In the genomic region with DNA sequence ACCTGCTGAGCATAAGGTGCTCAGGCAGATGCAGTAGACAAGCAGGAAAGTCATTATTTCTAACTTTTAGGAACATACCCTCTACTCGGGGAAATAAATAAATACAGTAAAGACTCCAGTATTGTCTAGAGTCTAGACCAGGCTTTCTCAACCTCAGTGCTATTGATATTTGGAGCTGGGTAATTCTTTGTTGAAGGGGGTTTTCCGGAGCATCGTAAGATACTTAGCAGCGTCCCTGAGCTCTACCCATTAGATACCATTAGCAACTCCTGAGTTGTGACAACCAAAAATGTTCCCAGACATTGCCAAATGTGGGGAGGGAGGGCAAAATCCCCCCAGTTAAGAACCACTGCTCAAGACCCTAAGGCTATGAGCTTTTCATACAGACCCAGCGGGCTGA, we compare ENCODE assay signal across 22 cellular contexts. TPM values are rescaled to one million over a fixed set of nuclear protein-coding genes. Genes with fewer than 3 reads are reported as not detected.
DNase-seq lines count a peak whose midpoint lies in the region; ATAC-seq, FAIRE-seq and TF ChIP-seq lines count a peak whose summit lies in the region.
"Had no signal": no experiment of that assay in that cellular context is flagged by ENCODE, and none has a peak within 500 bp of the region (broad histone marks: within the 10 kb centered on the region; RNA-seq: fewer than 3 reads in every experiment).

No MANE protein-coding gene starts in this region.

- H3K4me2 ChIP-seq in BLaER1 (peak overlapping the region; percentile 90), GM12878 (ENCODE audit: control insufficient read depth, insufficient read depth) (peak overlapping the region; percentile 91)

- H3K9me3 ChIP-seq in BLaER1 (no peaks in the 10 kb centered on the region), GM12878 (replicated peaks; ENCODE audit: control insufficient read depth, insufficient read depth, low read length) (no peaks in the 10 kb centered on the region), endodermal cell (ENCODE audit: control insufficient read depth, low read length) (no peaks in the 10 kb centered on the region), Caco-2 (no peaks in the 10 kb centered on the region)

- POLR2A ChIA-PET in GM12878 (lab: Charles Lee) (interaction anchor here (0.6 to 2.9 kb wide), 7 partner anchors 10 to 398 kb away, joined by 3 to 19 read pairs (median 3); no protein-coding TSS in a partner anchor), Caco-2 (lab: Charles Lee) (interaction anchor here (0.7 kb wide), 1 partner anchor 279 kb away, joined by 12 read pairs; no protein-coding TSS in a partner anchor)

- no peak for TF ChIP-seq POLR2A in GM12878 (IDR thresholded peaks at IDR 0.05; ENCODE audit: low read depth, low read length)

- H3K27ac ChIP-seq in BLaER1 (no peak overlapping the region), GM12878 (ENCODE audit: control insufficient read depth, insufficient read depth) (peak overlapping the region; percentile 87), endodermal cell (ENCODE audit: low read depth, low read length) (no peak overlapping the region)

- no peak overlapping the region; the same call in 1 of the 2 replicates for H3K9ac ChIP-seq in BLaER1
- H3K9ac ChIP-seq in GM12878 (ENCODE audit: control insufficient read depth, insufficient read depth, low read length): peak overlapping the region; percentile 41; the same call in 1 of the 2 replicates
- no peak overlapping the region for H3K9ac ChIP-seq in endodermal cell (ENCODE audit: extremely low read depth, low read length, poor library complexity, severe bottlenecking)

- H3K27me3 Mint-ChIP-seq in neural crest cell (ENCODE audit: low read depth): no peaks in the 10 kb centered on the region
- peaks cover 10% of the 10 kb centered on the region for H3K27me3 Mint-ChIP-seq in endodermal cell (ENCODE audit: insufficient read depth)
- no peaks in the 10 kb centered on the region for H3K27me3 Mint-ChIP-seq in Caco-2 (ENCODE audit: insufficient read depth, unreplicated experiment)

- no peaks in the 10 kb centered on the region for H4K20me1 ChIP-seq in BLaER1
- no peaks in the 10 kb centered on the region for H4K20me1 ChIP-seq in GM12878 (ENCODE audit: control insufficient read depth, insufficient read depth)

- H3K4me3 ChIP-seq in BLaER1: no peak overlapping the region
- peak overlapping the region; percentile 33; the same call in 1 of the 2 replicates for H3K4me3 ChIP-seq in GM12878
- H3K4me3 ChIP-seq in endodermal cell (ENCODE audit: low read length): no peak overlapping the region
- H3K4me3 ChIP-seq in Caco-2 (ENCODE audit: low read depth, low read length): no peak overlapping the region

- no peak overlapping the region for H3K27ac Mint-ChIP-seq in neural crest cell (ENCODE audit: unreplicated experiment)
- H3K27ac Mint-ChIP-seq in endodermal cell: no peak overlapping the region
- no peak overlapping the region for H3K27ac Mint-ChIP-seq in Caco-2 (ENCODE audit: unreplicated experiment)

- BruUV-seq in GM12878 (replicated peaks; lab: Mats Ljungman, UMichigan) (no TSS peak), Caco-2 (replicated peaks; lab: Mats Ljungman, UMichigan) (no TSS peak)

- peak; percentile 12 for DNase-seq in GM10266 (ENCODE audit: extremely low spot score)
- no peak for DNase-seq in GM12878 (ENCODE audit: low read depth, low spot score)
- DNase-seq in neural crest cell (ENCODE audit: low read depth, low spot score): no peak
- no peak for DNase-seq in endodermal cell
- DNase-seq in RCC 7860 (ENCODE audit: low spot score): no peak
- no peak for DNase-seq in Caco-2
- DNase-seq: CD4-positive, CD25-positive, alpha-beta regulatory T cell; DMS79; Karpas-422; MV-4-11; NCI-H1105 treated with DMSO at 0.1 percent for 48 hours; NCI-H2029 treated with DMSO at 0.1 percent for 48 hours; NCI-H226; NCI-H510A treated with DMSO at 0.1 percent for 48 hours; NCI-H82; OCI-M1 had no signal

- SMC1A ChIA-PET in GM12878 (lab: Charles Lee; ENCODE audit: uncharacterized antibody, unreplicated experiment): interaction anchor here (1.1 to 3.2 kb wide), 12 partner anchors 9 to 95 kb away, joined by 3 to 29 read pairs (median 6); no protein-coding TSS in a partner anchor

- TF ChIP-seq EP300 in GM12878 (IDR thresholded peaks at IDR 0.05; ENCODE audit: borderline replicate concordance in 1 of 2, control insufficient read depth in 1 of 2, low read depth in 2 of 2, low read length in 2 of 2): no peak

- peak overlapping the region; percentile 4 for H3K4me3 Mint-ChIP-seq in neural crest cell
- no peak overlapping the region for H3K4me3 Mint-ChIP-seq in endodermal cell
- no peak overlapping the region for H3K4me3 Mint-ChIP-seq in Caco-2 (ENCODE audit: unreplicated experiment)

- in situ Hi-C loops in GM12878 (cut with MboI): no loop called here

- RAD21 ChIA-PET in GM12878 (lab: Charles Lee; ENCODE audit: unreplicated experiment): interaction anchor here (0.8 to 3.7 kb wide), 15 partner anchors 9 to 95 kb away, joined by 3 to 28 read pairs (median 5); no protein-coding TSS in a partner anchor

- no peak for TF ChIP-seq CTCF in GM10266 (IDR thresholded peaks at IDR 0.05; ENCODE audit: control insufficient read depth, insufficient read depth, low read depth, missing control alignments)
- no peak for TF ChIP-seq CTCF in GM12878 (IDR thresholded peaks at IDR 0.05 in 2 of 3, conservative IDR thresholded peaks at IDR 0.05 in 1 of 3; ENCODE audit: control insufficient read depth in 2 of 3, extremely low read depth in 1 of 3, insufficient read depth in 1 of 3, low read depth in 3 of 3, low read length in 3 of 3)
- no peak for TF ChIP-seq CTCF in neural crest cell (conservative IDR thresholded peaks at IDR 0.05)
- TF ChIP-seq CTCF in endodermal cell (conservative IDR thresholded peaks at IDR 0.05): no peak
- TF ChIP-seq CTCF in Caco-2 (IDR thresholded peaks at IDR 0.05; ENCODE audit: insufficient read depth in 1 of 2, low read depth in 1 of 2, low read length in 1 of 2, severe bottlenecking in 1 of 2, unreplicated experiment in 1 of 2): no peak

- CTCF ChIA-PET in GM12878 (lab: Yijun Ruan, JAX) (interaction anchor here (0.7 to 7.0 kb wide), 13 partner anchors 9 to 168 kb away, joined by 3 to 63 read pairs (median 5); partner anchors contain the start of gene SRCIN1), Caco-2 (lab: Charles Lee) (interaction anchor here (1.4 to 1.9 kb wide), 2 partner anchors 47 to 95 kb away, joined by 4 to 5 read pairs; no protein-coding TSS in a partner anchor)

- no peak for TF ChIP-seq RAD21 in GM12878 (IDR thresholded peaks at IDR 0.05; ENCODE audit: insufficient read depth, low read depth, low read length)

- peak overlapping the region; percentile 13 for H2AFZ ChIP-seq in GM12878 (ENCODE audit: control insufficient read depth, low read depth, low read length)

- WGBS in GM12878 (ENCODE audit: insufficient coverage, insufficient replicate concordance, low lambda C conversion rate, missing lambda C conversion rate): 23% methylated on average over 5 of the region's 5 CpGs
- WGBS in endodermal cell (ENCODE audit: insufficient coverage in 1 of 2, insufficient read length in 1 of 2), 2 experiments: 94% methylated on average over 5 of the region's 5 CpGs; no CpG with 5 or more reads in 1 of the 2 experiments

- peaks cover 41% of the 10 kb centered on the region for H3K4me1 Mint-ChIP-seq in neural crest cell
- H3K4me1 Mint-ChIP-seq in endodermal cell: peaks cover 6% of the 10 kb centered on the region
- no peaks in the 10 kb centered on the region for H3K4me1 Mint-ChIP-seq in Caco-2 (ENCODE audit: low read depth, unreplicated experiment)

- H3K9me3 Mint-ChIP-seq in neural crest cell: no peaks in the 10 kb centered on the region
- no peaks in the 10 kb centered on the region for H3K9me3 Mint-ChIP-seq in endodermal cell
- no peaks in the 10 kb centered on the region for H3K9me3 Mint-ChIP-seq in Caco-2 (ENCODE audit: unreplicated experiment)

- no peaks in the 10 kb centered on the region for H3K79me2 ChIP-seq in GM12878 (ENCODE audit: control insufficient read depth, insufficient read depth, low read length)

- no peak for FAIRE-seq in GM12878 (lab: Jason Lieb, UNC)
- no peak for FAIRE-seq in RCC 7860 (lab: Jason Lieb, UNC)
- FAIRE-seq: A204.1, H54 had no signal

- intact Hi-C loops in GM12878 (cut with micrococcal nuclease; ENCODE audit: unreplicated experiment): loop anchor here (2.0 kb wide), 2 partner anchors 21 to 47 kb away; partner anchors contain the start of gene EPOP
- intact Hi-C loops in Caco-2 (cut with micrococcal nuclease; ENCODE audit: unreplicated experiment): no loop called here

- H3K36me3 Mint-ChIP-seq in neural crest cell (ENCODE audit: low read depth): no peaks in the 10 kb centered on the region
- no peaks in the 10 kb centered on the region for H3K36me3 Mint-ChIP-seq in endodermal cell (ENCODE audit: low read depth)
- H3K36me3 Mint-ChIP-seq in Caco-2 (ENCODE audit: insufficient read depth, unreplicated experiment): no peaks in the 10 kb centered on the region
- H3K36me3 Mint-ChIP-seq: CD4-positive, CD25-positive, alpha-beta regulatory T cell had no signal

- H3K27me3 ChIP-seq in BLaER1: no peaks in the 10 kb centered on the region
- H3K27me3 ChIP-seq in GM12878 (replicated peaks in 1 of 2; ENCODE audit: control insufficient read depth in 2 of 2, insufficient read depth in 2 of 2, low read length in 1 of 2): no peaks in the 10 kb centered on the region
- no peaks in the 10 kb centered on the region for H3K27me3 ChIP-seq in endodermal cell (ENCODE audit: control insufficient read depth, insufficient read depth, low read length, poor library complexity, severe bottlenecking)
- H3K27me3 ChIP-seq in Caco-2 (replicated peaks; ENCODE audit: control insufficient read depth, insufficient read depth, low read length): no peaks in the 10 kb centered on the region

- H3K4me1 ChIP-seq in BLaER1 (peaks cover 69% of the 10 kb centered on the region), GM12878 (ENCODE audit: control insufficient read depth, insufficient read depth, low read length) (peaks cover 55% of the 10 kb centered on the region), endodermal cell (ENCODE audit: control insufficient read depth, insufficient read depth, low read length) (no peaks in the 10 kb centered on the region), Caco-2 (peaks cover 13% of the 10 kb centered on the region)

- ATAC-seq in GM12878: peak; percentile 84
- ATAC-seq in GM18498 (IDR thresholded peaks at IDR 0.05; ENCODE audit: unreplicated experiment): no peak
- ATAC-seq: Right ventricle myocardium inferior had no signal

- H3K36me3 ChIP-seq in BLaER1 (no peaks in the 10 kb centered on the region), GM12878 (ENCODE audit: control insufficient read depth in 2 of 2, insufficient read depth in 2 of 2, low read length in 1 of 2) (no peaks in the 10 kb centered on the region), endodermal cell (ENCODE audit: control insufficient read depth, insufficient read depth, low read length) (no peaks in the 10 kb centered on the region), Caco-2 (ENCODE audit: control insufficient read depth, insufficient read depth, low read length) (no peaks in the 10 kb centered on the region)

RNA-seq across cellular contexts. Expression of gene EPOP, which starts 21.1 kb away (rescaled TPM):
- total RNA-seq in GM12878 (2013; cell fraction: nucleolus; rRNA removed): 2.3 and 2.9 TPM in 2 replicates
- total RNA-seq in GM12878 (2014; rRNA removed) (4.8 and 5.0 TPM in 2 replicates), GM12878 (2014; rRNA removed; fragmentation: Illumina TruSeq; extraction: Trizol) (3.3 and 3.6 TPM in 2 replicates), GM12878 (2021) (9.0 and 9.7 TPM in 2 replicates), neural crest cell (13.0 and 13.8 TPM in 2 replicates), endodermal cell (1 to 10 TPM; 3.2 to 5.0 TPM), Caco-2 (2022) (17.1 and 19.1 TPM in 2 replicates)
- 1.6 TPM for polyA plus RNA-seq in GM12878 (2011; ENCODE audit: low read depth)
- polyA plus RNA-seq in GM12878 (2011; rRNA removed) (7.7 and 8.2 TPM in 2 replicates), GM12878 (2014; fragmentation: Illumina TruSeq; extraction: Trizol) (3.9 and 4.0 TPM in 2 replicates), GM12878 (2014; fragmentation: Nextera tagmentation; extraction: Ambion mirVana) (1 to 10 TPM in 1 of 2 experiments, under 1 TPM in 1; 0.53 to 1.4 TPM), GM12878 (2014; rRNA removed) (5.9 and 6.3 TPM in 2 replicates), GM12878 (2016; fragmentation: Nextera tagmentation; extraction: Ambion mirVana) (1 to 10 TPM; 1.6 to 2.2 TPM)
- polyA plus RNA-seq in GM12878 (2011; cell fraction: cytosol; rRNA removed): 8.4 and 11.0 TPM in 2 replicates
- polyA plus RNA-seq in GM12878 (2011; cell fraction: nucleus; rRNA removed): 6.4 and 8.4 TPM in 2 replicates
- 5.3 and 5.8 TPM in 2 replicates for polyA plus RNA-seq in GM12878 (2012)
- polyA minus RNA-seq in GM12878 (2011; rRNA and poly(A)+ RNA removed): 5.6 and 8.5 TPM in 2 replicates
- 5.2 and 7.2 TPM in 2 replicates for polyA minus RNA-seq in GM12878 (2011; cell fraction: cytosol; rRNA and poly(A)+ RNA removed)
- 3.0 and 4.8 TPM in 2 replicates for polyA minus RNA-seq in GM12878 (2011; cell fraction: nucleus; rRNA and poly(A)+ RNA removed)
- 13.5 TPM for polyA plus RNA-seq in endodermal cell (2013, experiment 1 of 2)
- polyA plus RNA-seq in endodermal cell (2013, experiment 2 of 2): 12.8 TPM

RNA-seq across cellular contexts. Expression of gene SRCIN1, which starts 47.9 kb away (rescaled TPM):
- total RNA-seq in GM12878 (2013; cell fraction: nucleolus; rRNA removed): 2.3 and 3.6 TPM in 2 replicates
- under 0.01 TPM in 1 of 2 replicates, not detected in the other for total RNA-seq in GM12878 (2014; rRNA removed)
- total RNA-seq in GM12878 (2014; rRNA removed; fragmentation: Illumina TruSeq; extraction: Trizol): 0.09 and 0.14 TPM in 2 replicates
- total RNA-seq in GM12878 (2021): 0.74 and 0.85 TPM in 2 replicates
- polyA plus RNA-seq in GM12878 (2011; ENCODE audit: low read depth): 0.09 TPM
- polyA plus RNA-seq in GM12878 (2011; rRNA removed): 0.17 and 0.53 TPM in 2 replicates
- 0.55 and 0.74 TPM in 2 replicates for polyA plus RNA-seq in GM12878 (2011; cell fraction: cytosol; rRNA removed)
- polyA plus RNA-seq in GM12878 (2011; cell fraction: nucleus; rRNA removed): 5.0 and 6.2 TPM in 2 replicates
- 0.88 and 1.4 TPM in 2 replicates for polyA plus RNA-seq in GM12878 (2012)
- 0.25 TPM in 1 of 2 replicates, not detected in the other for polyA plus RNA-seq in GM12878 (2014; fragmentation: Illumina TruSeq; extraction: Trizol)
- polyA plus RNA-seq in GM12878 (2014; fragmentation: Nextera tagmentation; extraction: Ambion mirVana): not detected
- polyA plus RNA-seq in GM12878 (2014; rRNA removed): 0.20 and 0.74 TPM in 2 replicates
- polyA plus RNA-seq in GM12878 (2016; fragmentation: Nextera tagmentation; extraction: Ambion mirVana): under 1 TPM in 1 of 2 experiments, not detected in 1; 0.19 TPM
- 0.37 and 1.5 TPM in 2 replicates for polyA minus RNA-seq in GM12878 (2011; rRNA and poly(A)+ RNA removed)
- polyA minus RNA-seq in GM12878 (2011; cell fraction: cytosol; rRNA and poly(A)+ RNA removed): 1.2 and 1.5 TPM in 2 replicates
- 0.96 and 1.2 TPM in 2 replicates for polyA minus RNA-seq in GM12878 (2011; cell fraction: nucleus; rRNA and poly(A)+ RNA removed)
- total RNA-seq in neural crest cell: 8.4 and 8.6 TPM in 2 replicates
- 1 to 10 TPM; 2.8 to 5.9 TPM for total RNA-seq in endodermal cell
- polyA plus RNA-seq in endodermal cell (2013, experiment 1 of 2): 13.0 TPM
- polyA plus RNA-seq in endodermal cell (2013, experiment 2 of 2): 12.7 TPM
- 23.6 and 25.8 TPM in 2 replicates for total RNA-seq in Caco-2 (2022)
- total RNA-seq: CD4-positive, CD25-positive, alpha-beta regulatory T cell; M059J had no signal
- polyA plus RNA-seq: CD4-positive, CD25-positive, alpha-beta regulatory T cell had no signal

RNA-seq across cellular contexts. Expression of gene MLLT6, which starts 51.4 kb away (rescaled TPM):
- 281 and 323 TPM in 2 replicates for total RNA-seq in GM12878 (2013; cell fraction: nucleolus; rRNA removed)
- 44.2 and 46.0 TPM in 2 replicates for total RNA-seq in GM12878 (2014; rRNA removed)
- total RNA-seq in GM12878 (2014; rRNA removed; fragmentation: Illumina TruSeq; extraction: Trizol): 29.0 and 31.2 TPM in 2 replicates
- total RNA-seq in GM12878 (2021): 89.0 and 105 TPM in 2 replicates
- 26.0 TPM for polyA plus RNA-seq in GM12878 (2011; ENCODE audit: low read depth)
- 33.8 and 47.5 TPM in 2 replicates for polyA plus RNA-seq in GM12878 (2011; rRNA removed)
- 31.7 and 44.9 TPM in 2 replicates for polyA plus RNA-seq in GM12878 (2011; cell fraction: cytosol; rRNA removed)
- polyA plus RNA-seq in GM12878 (2011; cell fraction: nucleus; rRNA removed): 244 and 265 TPM in 2 replicates
- 55.5 and 60.9 TPM in 2 replicates for polyA plus RNA-seq in GM12878 (2012)
- 35.2 and 43.6 TPM in 2 replicates for polyA plus RNA-seq in GM12878 (2014; fragmentation: Illumina TruSeq; extraction: Trizol)
- 1 to 10 TPM; 4.8 to 4.9 TPM for polyA plus RNA-seq in GM12878 (2014; fragmentation: Nextera tagmentation; extraction: Ambion mirVana)
- polyA plus RNA-seq in GM12878 (2014; rRNA removed): 75.7 and 82.4 TPM in 2 replicates
- polyA plus RNA-seq in GM12878 (2016; fragmentation: Nextera tagmentation; extraction: Ambion mirVana): 1 to 10 TPM; 7.2 to 8.2 TPM
- 59.4 and 104 TPM in 2 replicates for polyA minus RNA-seq in GM12878 (2011; rRNA and poly(A)+ RNA removed)
- polyA minus RNA-seq in GM12878 (2011; cell fraction: cytosol; rRNA and poly(A)+ RNA removed): 30.6 and 31.9 TPM in 2 replicates
- polyA minus RNA-seq in GM12878 (2011; cell fraction: nucleus; rRNA and poly(A)+ RNA removed): 72.8 and 128 TPM in 2 replicates
- total RNA-seq in neural crest cell: 79.6 and 85.1 TPM in 2 replicates
- 100 to 1,000 TPM; 112 to 127 TPM for total RNA-seq in endodermal cell
- polyA plus RNA-seq in endodermal cell (2013, experiment 1 of 2): 54.4 TPM
- polyA plus RNA-seq in endodermal cell (2013, experiment 2 of 2): 49.1 TPM
- total RNA-seq in Caco-2 (2022): 69.7 and 72.5 TPM in 2 replicates
